In the genomic region with DNA sequence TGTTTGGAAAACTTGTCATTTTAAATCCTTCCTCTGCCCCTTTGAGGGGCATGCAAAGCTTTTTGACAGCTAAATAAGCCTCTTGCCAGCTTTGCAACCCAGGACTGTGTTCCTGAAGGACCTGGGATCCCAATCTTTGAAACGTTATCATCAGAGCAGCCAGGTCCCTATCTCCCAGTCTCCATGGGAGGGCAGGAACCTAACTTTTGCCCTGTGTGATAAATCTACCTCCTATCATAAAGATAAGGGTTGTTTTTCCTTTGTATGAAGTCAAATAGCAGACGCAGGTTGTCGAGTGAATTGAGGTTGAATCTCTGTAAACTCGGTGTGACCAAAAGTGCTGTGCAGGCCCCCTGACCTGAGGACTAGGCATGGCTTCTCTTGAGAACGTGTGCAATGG, we compare ENCODE assay signal across 24 cellular contexts.
"Had no signal": no experiment of that assay in that cellular context is flagged by ENCODE, and none has a peak within 500 bp of the region (broad histone marks: within the 10 kb centered on the region; RNA-seq: fewer than 3 reads in every experiment).

No MANE protein-coding gene starts in this region.

- H3K4me2 ChIP-seq: hepatocyte had no signal

- H2AFZ ChIP-seq: hepatocyte had no signal

- H3K27ac Mint-ChIP-seq: naive thymus-derived CD4-positive, alpha-beta T cell; nephron; stimulated activated naive B cell treated with anti-CD40 and anti-IgM and Interleukin-4, amounts not matched to agents 10 μg/mL and 1 μg/mL and 100 μg/mL, for 72 hours; stimulated activated naive CD8-positive, alpha-beta T cell treated with anti-CD3 and anti-CD28 coated beads, Interleukin-15, Interleukin-2, amounts not matched to agents 100 ng/mL and 50 ng/mL, for 24 hours had no signal

- H3K36me3 ChIP-seq: esophagus muscularis mucosa, gastroesophageal sphincter, heart left ventricle, lower lobe of right lung, sigmoid colon, suprapubic skin, transverse colon, upper lobe of right lung, uterus had no signal

- H3K9me3 Mint-ChIP-seq: nephron; stimulated activated naive CD8-positive, alpha-beta T cell treated with anti-CD3 and anti-CD28 coated beads, Interleukin-15, Interleukin-2, amounts not matched to agents 100 ng/mL and 50 ng/mL, for 24 hours had no signal

- H3K79me2 ChIP-seq: hepatocyte had no signal

- H3K4me1 ChIP-seq: esophagus muscularis mucosa, foreskin keratinocyte, gastroesophageal sphincter, psoas muscle, sigmoid colon, suprapubic skin, uterus had no signal

- DNase-seq: dorsolateral prefrontal cortex; effector CD4-positive, alpha-beta T cell; foreskin keratinocyte; heart left ventricle; kidney glomerular epithelial cell; left ventricle myocardium superior; lower lobe of right lung; naive thymus-derived CD4-positive, alpha-beta T cell; nucleus accumbens; psoas muscle; right cardiac atrium; sigmoid colon; stimulated activated CD4-positive, alpha-beta T cell treated with anti-CD3 and anti-CD28 coated beads, Interleukin-15, amount 100 ng/mL, for 24 hours; stimulated activated CD4-positive, alpha-beta T cell treated with anti-CD3 and anti-CD28 coated beads, Interleukin-2, amount 100 ng/mL, for 48 hours; stimulated activated naive B cell treated with anti-CD40 and anti-IgM and Interleukin-4, amounts not matched to agents 10 μg/mL and 1 μg/mL and 100 μg/mL, for 72 hours; transverse colon; upper lobe of right lung; uterus had no signal

- H3K9me3 ChIP-seq: esophagus muscularis mucosa, gastroesophageal sphincter, heart left ventricle, lower lobe of right lung, psoas muscle, sigmoid colon, suprapubic skin, transverse colon, upper lobe of right lung, uterus had no signal

- H3K4me1 Mint-ChIP-seq: naive thymus-derived CD4-positive, alpha-beta T cell; nephron; stimulated activated naive B cell treated with anti-CD40 and anti-IgM and Interleukin-4, amounts not matched to agents 10 μg/mL and 1 μg/mL and 100 μg/mL, for 72 hours had no signal

- H3K4me3 Mint-ChIP-seq: naive thymus-derived CD4-positive, alpha-beta T cell; nephron; stimulated activated naive B cell treated with anti-CD40 and anti-IgM and Interleukin-4, amounts not matched to agents 10 μg/mL and 1 μg/mL and 100 μg/mL, for 72 hours; stimulated activated naive CD8-positive, alpha-beta T cell treated with anti-CD3 and anti-CD28 coated beads, Interleukin-15, Interleukin-2, amounts not matched to agents 100 ng/mL and 50 ng/mL, for 24 hours had no signal

- H3K27ac ChIP-seq: dorsolateral prefrontal cortex, esophagus muscularis mucosa, foreskin keratinocyte, gastroesophageal sphincter, heart left ventricle, hepatocyte, lower lobe of right lung, psoas muscle, sigmoid colon, suprapubic skin, transverse colon, upper lobe of right lung, uterus had no signal

- ATAC-seq: foreskin keratinocyte; gastroesophageal sphincter; heart left ventricle; left ventricle myocardium superior; lower lobe of right lung; naive thymus-derived CD4-positive, alpha-beta T cell; psoas muscle; right cardiac atrium; stimulated activated naive B cell treated with anti-CD40 and anti-IgM and Interleukin-4, amounts not matched to agents 10 μg/mL and 1 μg/mL and 100 μg/mL, for 72 hours; upper lobe of right lung had no signal

- H3K27me3 ChIP-seq: dorsolateral prefrontal cortex, foreskin keratinocyte, heart left ventricle, hepatocyte, sigmoid colon, transverse colon, upper lobe of right lung, uterus had no signal

- H3K4me3 ChIP-seq: dorsolateral prefrontal cortex, esophagus muscularis mucosa, gastroesophageal sphincter, heart left ventricle, hepatocyte, lower lobe of right lung, psoas muscle, sigmoid colon, suprapubic skin, transverse colon, upper lobe of right lung, uterus had no signal
